Comparison of ENCODE assay signal across 20 cellular contexts in the genomic region with DNA sequence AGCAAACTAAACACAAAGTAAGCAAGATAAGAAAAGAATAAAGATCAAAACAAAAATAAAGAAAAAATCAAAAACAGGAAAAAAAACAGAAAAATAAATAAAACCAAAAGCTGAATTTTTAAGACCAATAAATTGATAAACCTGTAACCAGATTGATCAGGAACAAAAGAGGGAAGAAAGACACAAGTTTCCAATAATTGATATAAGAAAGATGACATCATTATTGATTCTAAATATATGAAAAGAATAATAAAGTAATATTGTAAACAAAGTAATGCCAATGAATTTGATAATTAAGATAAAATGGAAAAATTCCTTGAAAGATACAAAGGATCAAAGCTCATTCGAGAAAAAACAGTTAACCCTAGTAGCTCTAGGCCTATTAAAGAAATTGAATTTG.
DNase-seq lines count a peak whose midpoint lies in the region; ATAC-seq, FAIRE-seq and TF ChIP-seq lines count a peak whose summit lies in the region.
"Had no signal": no experiment of that assay in that cellular context is flagged by ENCODE, and none has a peak within 500 bp of the region (broad histone marks: within the 10 kb centered on the region; RNA-seq: fewer than 3 reads in every experiment).

No MANE protein-coding gene starts in this region.

- H3K4me1 ChIP-seq in GM12878 (ENCODE audit: control insufficient read depth, insufficient read depth, low read length), result no peaks in the 10 kb centered on the region
- H3K4me1 ChIP-seq: Caco-2 had no signal

- no peak overlapping the region for H3K4me3 ChIP-seq in GM12878
- H3K4me3 ChIP-seq: BLaER1, GM23338 had no signal

- no peaks in the 10 kb centered on the region for H3K36me3 ChIP-seq in GM12878 (ENCODE audit: control insufficient read depth in 2 of 2, insufficient read depth in 2 of 2, low read length in 1 of 2)
- H3K36me3 ChIP-seq: BLaER1 had no signal

- no peak for TF ChIP-seq POLR2A in GM12878 (IDR thresholded peaks at IDR 0.05; ENCODE audit: low read depth, low read length)

- DNase-seq in GM12878 (ENCODE audit: low read depth, low spot score) (no peak), SW480 (ENCODE audit: low spot score) (no peak), kidney tubule cell (ENCODE audit: low spot score) (no peak), activated gamma-delta T cell (lab: John Stamatoyannopoulos, UW) (no peak)
- DNase-seq: Caco-2; CD4-positive, CD25-positive, alpha-beta regulatory T cell; CD8-positive, alpha-beta T cell; DMS153; DND-41; GDM1; H9; HFFc6 had no signal

- H3K9me3 ChIP-seq in GM12878 (replicated peaks; ENCODE audit: control insufficient read depth, insufficient read depth, low read length), result no peaks in the 10 kb centered on the region
- H3K9me3 ChIP-seq: BLaER1, Caco-2 had no signal

- CTCF ChIA-PET in GM12878 (lab: Yijun Ruan, JAX), result interaction anchor here (0.7 kb wide), 1 partner anchor 700 kb away, joined by 3 read pairs; no protein-coding TSS in a partner anchor

- H2AFZ ChIP-seq in GM12878 (ENCODE audit: control insufficient read depth, low read depth, low read length), result no peak overlapping the region
- H2AFZ ChIP-seq: GM23338 had no signal

- ATAC-seq in GM12878, result no peak
- ATAC-seq: CD8-positive, alpha-beta T cell; GM23338; HCT116 had no signal

- TF ChIP-seq RAD21 in GM12878 (IDR thresholded peaks at IDR 0.05; ENCODE audit: insufficient read depth, low read depth, low read length), result no peak

- FAIRE-seq in G401.6 (lab: Jason Lieb, UNC), result peak; percentile 27
- FAIRE-seq in GM12878 (lab: Jason Lieb, UNC), result no peak
- peak; percentile 56 for FAIRE-seq in islet of Langerhans (lab: Jason Lieb, UNC)
- FAIRE-seq: GM12891, GM18507 had no signal

- no peaks in the 10 kb centered on the region for H4K20me1 ChIP-seq in GM12878 (ENCODE audit: control insufficient read depth, insufficient read depth)
- H4K20me1 ChIP-seq: BLaER1 had no signal

- WGBS in GM12878 (ENCODE audit: insufficient coverage, insufficient replicate concordance, low lambda C conversion rate, missing lambda C conversion rate), result 0% methylated on average over 1 of the region's 1 CpG

- no peaks in the 10 kb centered on the region for H3K27me3 ChIP-seq in GM12878 (replicated peaks in 1 of 2; ENCODE audit: control insufficient read depth in 2 of 2, insufficient read depth in 2 of 2, low read length in 1 of 2)
- H3K27me3 ChIP-seq: BLaER1 had no signal

- RAD21 ChIA-PET in GM12878 (lab: Charles Lee; ENCODE audit: unreplicated experiment), result no interaction called here

- no peak overlapping the region for H3K4me2 ChIP-seq in GM12878 (ENCODE audit: control insufficient read depth, insufficient read depth)
- H3K4me2 ChIP-seq: BLaER1, GM23338 had no signal

- no peaks in the 10 kb centered on the region for H3K79me2 ChIP-seq in GM12878 (ENCODE audit: control insufficient read depth, insufficient read depth, low read length)

- H3K9ac ChIP-seq in GM12878 (ENCODE audit: control insufficient read depth, insufficient read depth, low read length), result no peak overlapping the region
- H3K9ac ChIP-seq: BLaER1 had no signal

- in situ Hi-C loops in GM12878 (cut with MboI), result no loop called here

- POLR2A ChIA-PET in GM12878 (lab: Charles Lee), result no interaction called here

- TF ChIP-seq CTCF in GM12878 (IDR thresholded peaks at IDR 0.05 in 2 of 3, conservative IDR thresholded peaks at IDR 0.05 in 1 of 3; ENCODE audit: control insufficient read depth in 2 of 3, extremely low read depth in 1 of 3, insufficient read depth in 1 of 3, low read depth in 3 of 3, low read length in 3 of 3), result no peak

- H3K27ac ChIP-seq in GM12878 (ENCODE audit: control insufficient read depth, insufficient read depth), result no peak overlapping the region
- H3K27ac ChIP-seq: BLaER1, C4-2B had no signal

- TF ChIP-seq EP300 in GM12878 (IDR thresholded peaks at IDR 0.05; ENCODE audit: borderline replicate concordance in 1 of 2, control insufficient read depth in 1 of 2, low read depth in 2 of 2, low read length in 2 of 2), result no peak

- intact Hi-C loops in GM12878 (cut with micrococcal nuclease; ENCODE audit: unreplicated experiment), result no loop called here

- SMC1A ChIA-PET in GM12878 (lab: Charles Lee; ENCODE audit: uncharacterized antibody, unreplicated experiment), result interaction anchor here (1.2 to 3.3 kb wide), 2 partner anchors 18 to 48 kb away, joined by 3 to 8 read pairs; no protein-coding TSS in a partner anchor

- no TSS peak for BruUV-seq in GM12878 (replicated peaks; lab: Mats Ljungman, UMichigan)

TF ChIP-seq in GM12878, 131 proteins besides CTCF, POLR2A, EP300 and RAD21:
- TF ChIP-seq ATF7 (IDR thresholded peaks at IDR 0.05; ENCODE audit: low read depth), result peak; percentile 71; the same call in 1 of the 2 replicates
- no peak for TF ChIP-seq MTA2 (IDR thresholded peaks at IDR 0.05; ENCODE audit: low read depth)
- TF ChIP-seq, protein P1, sequence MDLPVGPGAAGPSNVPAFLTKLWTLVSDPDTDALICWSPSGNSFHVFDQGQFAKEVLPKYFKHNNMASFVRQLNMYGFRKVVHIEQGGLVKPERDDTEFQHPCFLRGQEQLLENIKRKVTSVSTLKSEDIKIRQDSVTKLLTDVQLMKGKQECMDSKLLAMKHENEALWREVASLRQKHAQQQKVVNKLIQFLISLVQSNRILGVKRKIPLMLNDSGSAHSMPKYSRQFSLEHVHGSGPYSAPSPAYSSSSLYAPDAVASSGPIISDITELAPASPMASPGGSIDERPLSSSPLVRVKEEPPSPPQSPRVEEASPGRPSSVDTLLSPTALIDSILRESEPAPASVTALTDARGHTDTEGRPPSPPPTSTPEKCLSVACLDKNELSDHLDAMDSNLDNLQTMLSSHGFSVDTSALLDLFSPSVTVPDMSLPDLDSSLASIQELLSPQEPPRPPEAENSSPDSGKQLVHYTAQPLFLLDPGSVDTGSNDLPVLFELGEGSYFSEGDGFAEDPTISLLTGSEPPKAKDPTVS (IDR thresholded peaks at IDR 0.05; ENCODE audit: low read depth, low read length), result no peak
